22 cellular contexts compared by ENCODE assay signal in genomic region chr15:80638553-80639167, GRCh38.
"Had no signal": no experiment of that assay in that cellular context is flagged by ENCODE, and none has a peak within 500 bp of the region (broad histone marks: within the 10 kb centered on the region; RNA-seq: fewer than 3 reads in every experiment).

No MANE protein-coding gene starts in this region.

- DNase-seq: activated CD4-positive, alpha-beta memory T cell treated with anti-CD3 and anti-CD28 coated beads for 36 hours; activated CD4-positive, alpha-beta T cell treated with anti-CD3 and anti-CD28 coated beads, Interleukin-2, amount 10 ng/mL, durations not matched to agents 7 days and 5 days; activated CD4-positive, CD25-positive, alpha-beta regulatory T cell; activated CD8-positive, alpha-beta memory T cell treated with anti-CD3 and anti-CD28 coated beads for 24 hours; activated effector memory CD4-positive, alpha-beta T cell treated with anti-CD3 and anti-CD28 coated beads, Interleukin-2, amount 50 U/mL, for 16 hours; activated naive CD4-positive, alpha-beta T cell treated with Interleukin-2 at 50 U/mL for 16 hours; activated naive CD8-positive, alpha-beta T cell treated with anti-CD3 and anti-CD28 coated beads, Interleukin-2, amount 50 U/mL, for 24 hours; activated T-cell treated with anti-CD3 and anti-CD28 coated beads, Interleukin-2, amount 50 U/mL, for 4 hours; brain microvascular endothelial cell; Karpas-422; MM.1S; NCI-H1105; NCI-H1436; NCI-H1694 treated with DMSO at 0.1 percent for 48 hours; NCI-H2029 treated with DMSO at 0.1 percent for 48 hours; NCI-H524; T-helper 2 cell; T1000 had no signal

- H3K36me3 ChIP-seq: brain microvascular endothelial cell, cardiac muscle cell had no signal

- H3K4me3 ChIP-seq: cardiac muscle cell, K562 had no signal

- ATAC-seq: activated naive CD4-positive, alpha-beta T cell treated with anti-CD3 and anti-CD28 coated beads, Interleukin-2, amount 50 U/mL, for 72 hours; activated naive CD8-positive, alpha-beta T cell treated with anti-CD3 and anti-CD28 coated beads, Interleukin-2, amount 50 U/mL, for 24 hours; activated T-cell treated with anti-CD3 and anti-CD28 coated beads, Interleukin-2, amount 50 U/mL, for 4 hours; K562 had no signal

- H3K27me3 ChIP-seq: brain microvascular endothelial cell, cardiac muscle cell had no signal

- H3K27ac ChIP-seq: brain microvascular endothelial cell, cardiac muscle cell, VCaP had no signal
